Comparison of ENCODE assay signal across 1 cellular context in the genomic region with DNA sequence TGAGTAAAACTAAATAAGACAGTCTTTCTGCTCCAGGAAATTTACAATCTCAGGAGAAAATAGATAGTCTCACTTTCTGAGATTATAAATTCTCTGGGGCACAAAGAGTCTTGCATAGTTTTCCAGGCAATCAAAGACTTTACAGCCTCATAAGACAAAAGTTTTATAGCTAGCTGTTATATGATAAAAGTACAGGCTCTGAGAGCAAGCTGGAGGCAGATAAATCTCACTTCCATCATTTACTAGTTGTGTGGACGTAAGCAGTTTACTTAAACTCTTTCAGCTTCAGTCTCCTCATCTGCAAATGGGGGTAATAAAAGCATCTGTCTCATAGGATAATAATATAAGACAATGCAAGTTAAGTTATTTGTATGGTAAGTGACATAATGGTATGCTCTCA.
TF ChIP-seq lines count a peak whose summit lies in the region.

No MANE protein-coding gene starts in this region.

TF ChIP-seq in HEK293, 187 proteins besides CTCF, POLR2A, EP300 and RAD21 (continued from another document):
- TF ChIP-seq, protein P1, sequence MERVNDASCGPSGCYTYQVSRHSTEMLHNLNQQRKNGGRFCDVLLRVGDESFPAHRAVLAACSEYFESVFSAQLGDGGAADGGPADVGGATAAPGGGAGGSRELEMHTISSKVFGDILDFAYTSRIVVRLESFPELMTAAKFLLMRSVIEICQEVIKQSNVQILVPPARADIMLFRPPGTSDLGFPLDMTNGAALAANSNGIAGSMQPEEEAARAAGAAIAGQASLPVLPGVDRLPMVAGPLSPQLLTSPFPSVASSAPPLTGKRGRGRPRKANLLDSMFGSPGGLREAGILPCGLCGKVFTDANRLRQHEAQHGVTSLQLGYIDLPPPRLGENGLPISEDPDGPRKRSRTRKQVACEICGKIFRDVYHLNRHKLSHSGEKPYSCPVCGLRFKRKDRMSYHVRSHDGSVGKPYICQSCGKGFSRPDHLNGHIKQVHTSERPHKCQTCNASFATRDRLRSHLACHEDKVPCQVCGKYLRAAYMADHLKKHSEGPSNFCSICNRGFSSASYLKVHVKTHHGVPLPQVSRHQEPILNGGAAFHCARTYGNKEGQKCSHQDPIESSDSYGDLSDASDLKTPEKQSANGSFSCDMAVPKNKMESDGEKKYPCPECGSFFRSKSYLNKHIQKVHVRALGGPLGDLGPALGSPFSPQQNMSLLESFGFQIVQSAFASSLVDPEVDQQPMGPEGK (tag by site-specific recombination; IDR thresholded peaks at IDR 0.05): no peak
- TF ChIP-seq TRIM28 (IDR thresholded peaks at IDR 0.05; ENCODE audit: borderline replicate concordance, low read length): 0 out of 2 replicates have a peak, but pooled peaks have one; percentile 16
- no peak for TF ChIP-seq ZNF747 (tag by site-specific recombination; IDR thresholded peaks at IDR 0.05)
- no peak for TF ChIP-seq ZNF600 (tag by site-specific recombination; IDR thresholded peaks at IDR 0.05)
TF ChIP-seq in HEK293: peak in this region for 1.
